8 cellular contexts compared by ENCODE assay signal in the genomic region with DNA sequence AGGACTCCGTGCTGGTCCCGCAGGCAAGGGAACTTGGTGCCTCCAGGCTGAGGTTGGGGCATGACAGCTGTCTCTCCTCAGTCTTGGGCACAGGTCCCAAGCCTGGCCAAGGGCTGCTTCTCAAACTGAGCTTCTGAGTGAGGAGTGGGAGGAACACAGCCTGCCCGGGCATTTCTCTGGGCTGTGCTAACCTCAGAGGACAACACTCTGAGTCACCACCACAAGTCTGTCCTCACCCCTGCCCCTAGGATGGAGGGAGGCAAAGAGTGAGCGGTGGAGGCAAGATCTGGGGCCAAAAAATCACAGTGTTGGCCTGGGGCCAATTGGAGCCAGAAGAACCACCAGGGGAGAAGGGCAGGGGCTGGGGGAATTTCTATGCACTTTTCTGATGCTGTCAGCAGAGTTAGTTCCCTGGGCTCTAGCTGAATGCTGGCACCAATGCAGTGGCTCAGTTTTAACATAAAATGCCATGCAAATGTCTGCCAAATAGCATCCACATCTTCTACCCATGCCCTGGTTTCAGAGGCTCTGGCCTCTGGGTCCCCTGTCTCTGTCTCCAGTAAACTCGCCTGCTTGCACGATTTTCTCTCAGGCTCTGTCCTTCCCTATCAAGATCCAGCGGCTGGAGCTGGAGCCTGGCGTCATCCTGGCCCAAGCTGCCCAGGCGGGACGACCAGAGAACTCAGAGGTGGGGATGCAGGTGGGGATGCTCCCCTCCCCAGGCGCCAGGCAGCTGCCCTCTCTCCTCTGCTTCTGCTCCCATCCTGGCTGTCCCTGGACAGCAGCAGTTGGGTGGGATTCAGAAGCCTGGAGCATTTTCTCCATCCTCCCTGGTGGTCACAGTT. TPM values are rescaled to one million over a fixed set of nuclear protein-coding genes. Genes with fewer than 3 reads are reported as not detected.
DNase-seq lines count a peak whose midpoint lies in the region; TF ChIP-seq lines count a peak whose summit lies in the region.

No MANE protein-coding gene starts in this region.

- peaks cover 0 to 60% (median 0%) of the 10 kb centered on the region in 3 experiments for H3K27me3 ChIP-seq in neuronal stem cell (ENCODE audit: control insufficient read depth in 3 of 3, insufficient read depth in 3 of 3, low read depth in 1 of 3, low read length in 3 of 3)

- no peaks in the 10 kb centered on the region for H3K36me3 Mint-ChIP-seq in activated CD4-positive, alpha-beta T cell treated with anti-CD3 and anti-CD28 coated beads, Interleukin-2, amount 10 ng/mL, durations not matched to agents 7 days and 5 days (ENCODE audit: low read depth)

- no peaks in the 10 kb centered on the region for H3K9me3 ChIP-seq in neuronal stem cell (replicated peaks in 1 of 2; ENCODE audit: control insufficient read depth in 2 of 2, insufficient read depth in 1 of 2, low read depth in 1 of 2, low read length in 2 of 2)

- no peak overlapping the region for H4K8ac ChIP-seq in neuronal stem cell (ENCODE audit: low read depth, low read length)

- WGBS in neuronal stem cell (ENCODE audit: extremely low coverage in 2 of 2, insufficient read length in 2 of 2, insufficient replicate concordance in 1 of 2), 2 donors = no CpG with 5 or more reads among the region's 11 CpGs

- no peak overlapping the region for H4K91ac ChIP-seq in neuronal stem cell (ENCODE audit: low read depth, low read length, poor library complexity)

- DNase-seq in COR-L47 (lab: John Stamatoyannopoulos, UW) (peak; percentile 42), NCI-H1092 treated with DMSO at 0.1 percent for 48 hours (lab: John Stamatoyannopoulos, UW) (peak; percentile 52), coronary artery (ENCODE audit: low spot score) (peak; percentile 84), neuronal stem cell (ENCODE audit: low spot score) (no peak), T1000 (lab: John Stamatoyannopoulos, UW) (no peak), T-helper 1 cell (no peak), posterior vena cava (ENCODE audit: low spot score) (no peak)
- DNase-seq in activated CD4-positive, alpha-beta T cell treated with anti-CD3 and anti-CD28 coated beads, Interleukin-2, amount 10 ng/mL, durations not matched to agents 7 days and 5 days = no peak

- no peak overlapping the region for H2AFZ ChIP-seq in neuronal stem cell (ENCODE audit: low read length)

- peaks cover 0 to 4% of the 10 kb centered on the region in 2 donors for H3K4me1 ChIP-seq in neuronal stem cell (ENCODE audit: control insufficient read depth in 2 of 2, insufficient read depth in 1 of 2, low read depth in 1 of 2, low read length in 2 of 2)

- POLR2A ChIA-PET in activated CD4-positive, alpha-beta T cell treated with anti-CD3 and anti-CD28 coated beads, Interleukin-2, amount 10 ng/mL, durations not matched to agents 7 days and 5 days (lab: Charles Lee) = no interaction called here

- H3K27ac Mint-ChIP-seq in activated CD4-positive, alpha-beta T cell treated with anti-CD3 and anti-CD28 coated beads, Interleukin-2, amount 10 ng/mL, durations not matched to agents 7 days and 5 days = no peak overlapping the region

- CTCF ChIA-PET in activated CD4-positive, alpha-beta T cell treated with anti-CD3 and anti-CD28 coated beads, Interleukin-2, amount 10 ng/mL, durations not matched to agents 7 days and 5 days (lab: Charles Lee) = interaction anchor here (0.7 to 2.3 kb wide), 5 partner anchors 9 to 585 kb away, joined by 3 to 12 read pairs (median 8); no protein-coding TSS in a partner anchor

- H3K9ac ChIP-seq in neuronal stem cell (ENCODE audit: low read depth, low read length, poor library complexity) = no peak overlapping the region

- H2BK15ac ChIP-seq in neuronal stem cell (ENCODE audit: low read length) = peak overlapping the region; percentile 28

- no peaks in the 10 kb centered on the region for H3K9me3 Mint-ChIP-seq in activated CD4-positive, alpha-beta T cell treated with anti-CD3 and anti-CD28 coated beads, Interleukin-2, amount 10 ng/mL, durations not matched to agents 7 days and 5 days

- intact Hi-C loops in posterior vena cava (cut with DNase I) = no loop called here

- no peak overlapping the region for H3K14ac ChIP-seq in neuronal stem cell (ENCODE audit: low read length)

- no peak overlapping the region for H3K4me3 Mint-ChIP-seq in activated CD4-positive, alpha-beta T cell treated with anti-CD3 and anti-CD28 coated beads, Interleukin-2, amount 10 ng/mL, durations not matched to agents 7 days and 5 days

- no peak overlapping the region for H2BK120ac ChIP-seq in neuronal stem cell (ENCODE audit: low read depth, low read length)

- H2AK5ac ChIP-seq in neuronal stem cell (ENCODE audit: low read depth, low read length) = peak overlapping the region; percentile 4

- no peak overlapping the region for H3K4me2 ChIP-seq in neuronal stem cell (ENCODE audit: insufficient read depth, low read length, poor library complexity, severe bottlenecking)

- no peak overlapping the region for H3K4me3 ChIP-seq in coronary artery
- no peak overlapping the region for H3K4me3 ChIP-seq in neuronal stem cell (ENCODE audit: low read length in 2 of 2)

- no peak for TF ChIP-seq CTCF in coronary artery (IDR thresholded peaks at IDR 0.05)

- peaks cover 9% of the 10 kb centered on the region for H3K4me1 Mint-ChIP-seq in activated CD4-positive, alpha-beta T cell treated with anti-CD3 and anti-CD28 coated beads, Interleukin-2, amount 10 ng/mL, durations not matched to agents 7 days and 5 days

- H3K27me3 Mint-ChIP-seq in activated CD4-positive, alpha-beta T cell treated with anti-CD3 and anti-CD28 coated beads, Interleukin-2, amount 10 ng/mL, durations not matched to agents 7 days and 5 days = peaks cover 29% of the 10 kb centered on the region

- H3K36me3 ChIP-seq in neuronal stem cell (replicated peaks in 1 of 2; ENCODE audit: control insufficient read depth in 2 of 2, insufficient read depth in 2 of 2, low read length in 2 of 2) = no peaks in the 10 kb centered on the region

- H2BK5ac ChIP-seq in neuronal stem cell (ENCODE audit: low read length) = no peak overlapping the region

- H3K18ac ChIP-seq in neuronal stem cell (ENCODE audit: low read length) = peak overlapping the region; percentile 74

- H3K27ac ChIP-seq in coronary artery (peak overlapping the region; percentile 18 to 60), neuronal stem cell (replicated peaks; ENCODE audit: low read length) (no peak overlapping the region)

- H2BK12ac ChIP-seq in neuronal stem cell (ENCODE audit: low read length) = no peak overlapping the region

- no peaks in the 10 kb centered on the region for H3K79me1 ChIP-seq in neuronal stem cell (ENCODE audit: low read depth, low read length)

- peak overlapping the region; percentile 35 for H3K23ac ChIP-seq in neuronal stem cell (ENCODE audit: low read depth, low read length, poor library complexity)

- H3K4ac ChIP-seq in neuronal stem cell (ENCODE audit: low read length) = no peak overlapping the region

RNA-seq across cellular contexts. Expression of a gene that starts 11.0 kb away (rescaled TPM):
- 25.8 TPM for polyA plus RNA-seq in neuronal stem cell (2013, experiment 1 of 2)
- polyA plus RNA-seq in neuronal stem cell (2013, experiment 2 of 2) = 25.5 TPM
- 1 to 10 TPM; 2.9 to 3.5 TPM for total RNA-seq in activated CD4-positive, alpha-beta T cell treated with anti-CD3 and anti-CD28 coated beads, Interleukin-2, amount 10 ng/mL, durations not matched to agents 7 days and 5 days
- 1 to 10 TPM; 5.8 to 5.9 TPM for total RNA-seq in posterior vena cava

RNA-seq across cellular contexts. Expression of a gene that starts 37.6 kb away (rescaled TPM):
- polyA plus RNA-seq in neuronal stem cell (2013, experiment 1 of 2) = 75.0 TPM
- 75.3 TPM for polyA plus RNA-seq in neuronal stem cell (2013, experiment 2 of 2)
- under 1 TPM; 0.20 to 0.23 TPM for total RNA-seq in activated CD4-positive, alpha-beta T cell treated with anti-CD3 and anti-CD28 coated beads, Interleukin-2, amount 10 ng/mL, durations not matched to agents 7 days and 5 days
- total RNA-seq in posterior vena cava = not detected

Comparison
In these comparisons a context has a peak if more than half of its experiments do, and no peak if none do; other contexts are left out.
1. DNase-seq: peak in COR-L47 (single experiment), NCI-H1092 treated with DMSO at 0.1 percent for 48 hours (single experiment) and coronary artery (single experiment); none in neuronal stem cell (single experiment), T1000 (single experiment), T-helper 1 cell (0 of 5), activated CD4-positive, alpha-beta T cell treated with anti-CD3 and anti-CD28 coated beads, Interleukin-2, amount 10 ng/mL, durations not matched to agents 7 days and 5 days (single experiment) and posterior vena cava (single experiment).